Comparison of ENCODE assay signal across 1 cellular context in the genomic region with DNA sequence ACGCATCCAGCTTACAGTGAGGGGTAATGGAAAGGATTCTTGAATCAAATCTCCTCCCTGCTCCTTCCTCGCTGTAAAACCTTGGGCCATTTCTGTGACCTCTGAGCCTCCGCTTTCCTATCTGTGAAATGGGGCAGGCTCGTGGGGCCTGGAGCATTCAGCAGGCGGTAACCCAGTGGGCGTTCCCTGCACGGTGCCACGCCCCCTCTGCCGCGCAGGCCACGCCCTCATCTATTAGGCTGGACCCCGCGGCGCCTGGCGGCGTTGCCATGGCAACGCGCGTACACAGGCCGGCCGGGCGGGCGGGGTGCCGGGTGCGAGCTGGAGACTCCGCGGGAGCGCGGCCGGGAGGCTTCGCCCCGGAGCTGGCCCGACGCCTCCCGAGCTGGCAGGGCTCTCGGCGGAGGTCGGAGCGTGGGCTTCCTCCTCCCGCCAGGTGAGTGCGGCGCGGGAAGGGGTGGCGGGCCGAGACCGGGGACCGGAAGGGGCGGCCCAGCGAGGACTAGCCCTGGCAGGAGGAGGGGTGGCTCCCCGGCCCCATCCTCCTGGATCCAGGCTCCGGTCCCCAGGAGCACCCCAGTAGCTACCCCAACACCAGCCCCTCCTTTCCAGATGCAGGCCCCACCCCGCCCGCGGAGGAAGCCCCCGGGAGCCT.
TF ChIP-seq lines count a peak whose summit lies in the region.

A gene (plus strand): TSS at position 264 of the 655 bp plus-strand sequence. CDS start 4,562 bp downstream, outside the sequence.

TF ChIP-seq in HepG2, 621 proteins besides CTCF, POLR2A, EP300 and RAD21 (continued from another document):
- TF ChIP-seq, protein P1, sequence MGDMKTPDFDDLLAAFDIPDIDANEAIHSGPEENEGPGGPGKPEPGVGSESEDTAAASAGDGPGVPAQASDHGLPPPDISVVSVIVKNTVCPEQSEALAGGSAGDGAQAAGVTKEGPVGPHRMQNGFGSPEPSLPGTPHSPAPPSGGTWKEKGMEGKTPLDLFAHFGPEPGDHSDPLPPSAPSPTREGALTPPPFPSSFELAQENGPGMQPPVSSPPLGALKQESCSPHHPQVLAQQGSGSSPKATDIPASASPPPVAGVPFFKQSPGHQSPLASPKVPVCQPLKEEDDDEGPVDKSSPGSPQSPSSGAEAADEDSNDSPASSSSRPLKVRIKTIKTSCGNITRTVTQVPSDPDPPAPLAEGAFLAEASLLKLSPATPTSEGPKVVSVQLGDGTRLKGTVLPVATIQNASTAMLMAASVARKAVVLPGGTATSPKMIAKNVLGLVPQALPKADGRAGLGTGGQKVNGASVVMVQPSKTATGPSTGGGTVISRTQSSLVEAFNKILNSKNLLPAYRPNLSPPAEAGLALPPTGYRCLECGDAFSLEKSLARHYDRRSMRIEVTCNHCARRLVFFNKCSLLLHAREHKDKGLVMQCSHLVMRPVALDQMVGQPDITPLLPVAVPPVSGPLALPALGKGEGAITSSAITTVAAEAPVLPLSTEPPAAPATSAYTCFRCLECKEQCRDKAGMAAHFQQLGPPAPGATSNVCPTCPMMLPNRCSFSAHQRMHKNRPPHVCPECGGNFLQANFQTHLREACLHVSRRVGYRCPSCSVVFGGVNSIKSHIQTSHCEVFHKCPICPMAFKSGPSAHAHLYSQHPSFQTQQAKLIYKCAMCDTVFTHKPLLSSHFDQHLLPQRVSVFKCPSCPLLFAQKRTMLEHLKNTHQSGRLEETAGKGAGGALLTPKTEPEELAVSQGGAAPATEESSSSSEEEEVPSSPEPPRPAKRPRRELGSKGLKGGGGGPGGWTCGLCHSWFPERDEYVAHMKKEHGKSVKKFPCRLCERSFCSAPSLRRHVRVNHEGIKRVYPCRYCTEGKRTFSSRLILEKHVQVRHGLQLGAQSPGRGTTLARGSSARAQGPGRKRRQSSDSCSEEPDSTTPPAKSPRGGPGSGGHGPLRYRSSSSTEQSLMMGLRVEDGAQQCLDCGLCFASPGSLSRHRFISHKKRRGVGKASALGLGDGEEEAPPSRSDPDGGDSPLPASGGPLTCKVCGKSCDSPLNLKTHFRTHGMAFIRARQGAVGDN (CRISPR knock-in tag; IDR thresholded peaks at IDR 0.05): peak; percentile 41
- TF ChIP-seq, protein P2, sequence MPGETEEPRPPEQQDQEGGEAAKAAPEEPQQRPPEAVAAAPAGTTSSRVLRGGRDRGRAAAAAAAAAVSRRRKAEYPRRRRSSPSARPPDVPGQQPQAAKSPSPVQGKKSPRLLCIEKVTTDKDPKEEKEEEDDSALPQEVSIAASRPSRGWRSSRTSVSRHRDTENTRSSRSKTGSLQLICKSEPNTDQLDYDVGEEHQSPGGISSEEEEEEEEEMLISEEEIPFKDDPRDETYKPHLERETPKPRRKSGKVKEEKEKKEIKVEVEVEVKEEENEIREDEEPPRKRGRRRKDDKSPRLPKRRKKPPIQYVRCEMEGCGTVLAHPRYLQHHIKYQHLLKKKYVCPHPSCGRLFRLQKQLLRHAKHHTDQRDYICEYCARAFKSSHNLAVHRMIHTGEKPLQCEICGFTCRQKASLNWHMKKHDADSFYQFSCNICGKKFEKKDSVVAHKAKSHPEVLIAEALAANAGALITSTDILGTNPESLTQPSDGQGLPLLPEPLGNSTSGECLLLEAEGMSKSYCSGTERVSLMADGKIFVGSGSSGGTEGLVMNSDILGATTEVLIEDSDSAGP (CRISPR knock-in tag; IDR thresholded peaks at IDR 0.05; ENCODE audit: borderline replicate concordance): peak; percentile 19; the same call in 1 of the 2 replicates
- TF ChIP-seq NRL (CRISPR knock-in tag; IDR thresholded peaks at IDR 0.05; ENCODE audit: borderline replicate concordance): no peak
- peak; percentile 53; the same call in 1 of the 2 replicates for TF ChIP-seq HOXA3 (CRISPR knock-in tag; IDR thresholded peaks at IDR 0.05)
- 0 out of 2 replicates have a peak, but pooled peaks have one; percentile 62 for TF ChIP-seq KDM1A (CRISPR knock-in tag; IDR thresholded peaks at IDR 0.05)
- peak; percentile 49; the same call in 1 of the 2 replicates for TF ChIP-seq CHD4 (IDR thresholded peaks at IDR 0.05; ENCODE audit: borderline replicate concordance, low read length)
- TF ChIP-seq ESRRA (CRISPR knock-in tag; IDR thresholded peaks at IDR 0.05; ENCODE audit: low read depth): peak; percentile 72
- TF ChIP-seq, protein P3, sequence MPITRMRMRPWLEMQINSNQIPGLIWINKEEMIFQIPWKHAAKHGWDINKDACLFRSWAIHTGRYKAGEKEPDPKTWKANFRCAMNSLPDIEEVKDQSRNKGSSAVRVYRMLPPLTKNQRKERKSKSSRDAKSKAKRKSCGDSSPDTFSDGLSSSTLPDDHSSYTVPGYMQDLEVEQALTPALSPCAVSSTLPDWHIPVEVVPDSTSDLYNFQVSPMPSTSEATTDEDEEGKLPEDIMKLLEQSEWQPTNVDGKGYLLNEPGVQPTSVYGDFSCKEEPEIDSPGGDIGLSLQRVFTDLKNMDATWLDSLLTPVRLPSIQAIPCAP (CRISPR knock-in tag; IDR thresholded peaks at IDR 0.05; ENCODE audit: low read depth): no peak
- no peak for TF ChIP-seq KAT7 (CRISPR knock-in tag; IDR thresholded peaks at IDR 0.05; ENCODE audit: borderline replicate concordance)
- peak; percentile 77 for TF ChIP-seq ZMYM3 (CRISPR knock-in tag; IDR thresholded peaks at IDR 0.05)
- peak; percentile 75 for TF ChIP-seq RFX3 (CRISPR knock-in tag; IDR thresholded peaks at IDR 0.05)
- TF ChIP-seq ZNF484 (CRISPR knock-in tag; IDR thresholded peaks at IDR 0.05; ENCODE audit: borderline replicate concordance, low read depth): no peak
